10 cellular contexts compared by ENCODE assay signal in genomic region chr3:28326458-28326926, GRCh38. TPM values are rescaled to one million over a fixed set of nuclear protein-coding genes. Genes with fewer than 3 reads are reported as not detected.
DNase-seq lines count a peak whose midpoint lies in the region; ATAC-seq, FAIRE-seq and TF ChIP-seq lines count a peak whose summit lies in the region.
"Had no signal": no experiment of that assay in that cellular context is flagged by ENCODE, and none has a peak within 500 bp of the region (broad histone marks: within the 10 kb centered on the region; RNA-seq: fewer than 3 reads in every experiment).

No MANE protein-coding gene starts in this region.

- H3K4me3 ChIP-seq in CD8-positive, alpha-beta memory T cell (ENCODE audit: low read length): no peak overlapping the region
- H3K4me3 ChIP-seq in astrocyte of the spinal cord (ENCODE audit: low read depth, low read length) (no peak overlapping the region), neural progenitor cell (no peak overlapping the region)

- no peak overlapping the region for H3K9ac ChIP-seq in neural progenitor cell

- H3K36me3 Mint-ChIP-seq in CD8-positive, alpha-beta memory T cell: peaks cover 5 to 44% (median 6%) of the 10 kb centered on the region in 3 donors
- H3K36me3 Mint-ChIP-seq in neural progenitor cell: peaks cover 5% of the 10 kb centered on the region

- no peaks in the 10 kb centered on the region for H3K9me3 ChIP-seq in CD8-positive, alpha-beta memory T cell (ENCODE audit: low read length)
- no peaks in the 10 kb centered on the region for H3K9me3 ChIP-seq in neural progenitor cell (ENCODE audit: low read depth)

- peaks cover 43 to 75% (median 65%) of the 10 kb centered on the region in 3 donors for H3K4me1 Mint-ChIP-seq in CD8-positive, alpha-beta memory T cell
- no peaks in the 10 kb centered on the region for H3K4me1 Mint-ChIP-seq in neural progenitor cell

- peaks cover 24% of the 10 kb centered on the region for H3K4me1 ChIP-seq in CD8-positive, alpha-beta memory T cell (ENCODE audit: insufficient read depth, low read length)
- no peaks in the 10 kb centered on the region for H3K4me1 ChIP-seq in neural progenitor cell

- H3K27me3 Mint-ChIP-seq in CD8-positive, alpha-beta memory T cell: no peaks in the 10 kb centered on the region
- no peaks in the 10 kb centered on the region for H3K27me3 Mint-ChIP-seq in neural progenitor cell (ENCODE audit: insufficient read depth, low read depth)

- POLR2A ChIA-PET in CD8-positive, alpha-beta memory T cell (lab: Charles Lee): interaction anchor here (0.6 to 3.9 kb wide), 7 partner anchors 22 to 614 kb away, joined by 3 to 59 read pairs (median 5); partner anchors contain the start of genes AZI2, EOMES and ZCWPW2

- H3F3A ChIP-seq in neural progenitor cell (ENCODE audit: low read depth): no peaks in the 10 kb centered on the region

- CTCF ChIA-PET in CD8-positive, alpha-beta memory T cell (lab: Charles Lee): interaction anchor here (0.6 to 6.2 kb wide), 11 partner anchors 9 to 861 kb away, joined by 3 to 130 read pairs (median 6); partner anchors contain the start of genes AZI2, EOMES and ZCWPW2

- ATAC-seq in GM21390 (IDR thresholded peaks at IDR 0.05; ENCODE audit: unreplicated experiment) (peak; percentile 79), HG03521 (IDR thresholded peaks at IDR 0.05; ENCODE audit: unreplicated experiment) (peak; percentile 81)
- ATAC-seq: Panc1 had no signal

- peak overlapping the region; percentile 27 to 83 (median 46) for H3K27ac Mint-ChIP-seq in CD8-positive, alpha-beta memory T cell
- no peak overlapping the region for H3K27ac Mint-ChIP-seq in neural progenitor cell

- H3K36me3 ChIP-seq in CD8-positive, alpha-beta memory T cell (ENCODE audit: insufficient read depth, low read length): no peaks in the 10 kb centered on the region
- H3K36me3 ChIP-seq in neural progenitor cell: peaks cover 10% of the 10 kb centered on the region

- TF ChIP-seq CTCF in astrocyte of the spinal cord (IDR thresholded peaks at IDR 0.05; ENCODE audit: low read depth, low read length): no peak
- TF ChIP-seq CTCF in neural progenitor cell (IDR thresholded peaks at IDR 0.05): no peak

- peaks cover 5% of the 10 kb centered on the region for H4K20me1 ChIP-seq in neural progenitor cell (ENCODE audit: low read depth)

- DNase-seq in CD8-positive, alpha-beta memory T cell: peak in 4 of 5 donors; percentile 9 to 79 (median 47)
- peak; percentile 36 for DNase-seq in astrocyte of the spinal cord (ENCODE audit: low read depth, low spot score)
- no peak for DNase-seq in NCI-H2081 (lab: John Stamatoyannopoulos, UW)
- DNase-seq in neural progenitor cell (ENCODE audit: low spot score): no peak
- no peak for DNase-seq in substantia nigra (lab: John Stamatoyannopoulos, UW)
- no peak for DNase-seq in RCC 7860 (ENCODE audit: low spot score)

- no peaks in the 10 kb centered on the region for H3K27me3 ChIP-seq in CD8-positive, alpha-beta memory T cell (ENCODE audit: insufficient read depth, low read length, poor library complexity, severe bottlenecking)
- H3K27me3 ChIP-seq in neural progenitor cell: no peaks in the 10 kb centered on the region

- no peak overlapping the region for H3K4me2 ChIP-seq in neural progenitor cell

- H3K9me3 Mint-ChIP-seq in CD8-positive, alpha-beta memory T cell: no peaks in the 10 kb centered on the region
- H3K9me3 Mint-ChIP-seq in neural progenitor cell: no peaks in the 10 kb centered on the region

- no peaks in the 10 kb centered on the region for H3K79me2 ChIP-seq in neural progenitor cell (ENCODE audit: low read depth)

- peak overlapping the region; percentile 11 to 71 (median 44) for H3K4me3 Mint-ChIP-seq in CD8-positive, alpha-beta memory T cell
- H3K4me3 Mint-ChIP-seq in neural progenitor cell: no peak overlapping the region

- H2AFZ ChIP-seq in neural progenitor cell (replicated peaks): no peak overlapping the region

- in situ Hi-C loops in astrocyte of the spinal cord (cut with HindIII; ENCODE audit: low sequenced_read_pairs): no loop called here

- no peak for FAIRE-seq in RCC 7860 (lab: Jason Lieb, UNC)

- H3K27ac ChIP-seq in CD8-positive, alpha-beta memory T cell (ENCODE audit: low read depth, low read length): no peak overlapping the region
- no peak overlapping the region for H3K27ac ChIP-seq in neural progenitor cell
- H3K27ac ChIP-seq in substantia nigra (ENCODE audit: low read depth, low read length, poor library complexity, severe bottlenecking): no peak overlapping the region
- H3K27ac ChIP-seq: epithelial cell of prostate had no signal

RNA-seq across cellular contexts. Expression of gene ZCWPW2, which starts 22.0 kb away (rescaled TPM):
- under 1 TPM; 0.20 to 0.27 TPM for total RNA-seq in CD8-positive, alpha-beta memory T cell
- 0.66 TPM for polyA plus RNA-seq in CD8-positive, alpha-beta memory T cell
- total RNA-seq in neural progenitor cell (ENCODE audit: low replicate concordance): 0.60 and 0.87 TPM in 2 replicates

RNA-seq across cellular contexts. Expression of gene AZI2, which starts 22.1 kb away (rescaled TPM):
- 10 to 100 TPM; 34.5 to 36.4 TPM for total RNA-seq in CD8-positive, alpha-beta memory T cell
- polyA plus RNA-seq in CD8-positive, alpha-beta memory T cell: 51.8 TPM
- total RNA-seq in neural progenitor cell (ENCODE audit: low replicate concordance): 61.2 and 74.0 TPM in 2 replicates

Comparison
In these comparisons a context has a peak if more than half of its experiments do, and no peak if none do; other contexts are left out.
1. DNase-seq: peak in CD8-positive, alpha-beta memory T cell (4 of 5) and astrocyte of the spinal cord (single experiment); none in NCI-H2081 (0 of 2), neural progenitor cell (single experiment), substantia nigra (0 of 49) and RCC 7860 (single experiment).